In genomic region chr13:61477619-61478018, GRCh38 we compare ENCODE assay signal across 34 cellular contexts.
"Had no signal": no experiment of that assay in that cellular context is flagged by ENCODE, and none has a peak within 500 bp of the region (broad histone marks: within the 10 kb centered on the region; RNA-seq: fewer than 3 reads in every experiment).

No MANE protein-coding gene starts in this region.

- H3K4me3 ChIP-seq: adrenal gland, body of pancreas, breast epithelium had no signal

- H3K27ac ChIP-seq: adrenal gland, body of pancreas, brain microvascular endothelial cell, breast epithelium, VCaP had no signal

- H3K36me3 ChIP-seq: adrenal gland, brain microvascular endothelial cell, breast epithelium had no signal

- H3K27me3 ChIP-seq: adrenal gland, body of pancreas, brain microvascular endothelial cell, breast epithelium had no signal

- FAIRE-seq: astrocyte, TTC549 had no signal

- DNase-seq: activated B cell treated with CpG ODN at 0.5 μM for 24 hours; activated CD4-positive, alpha-beta memory T cell treated with anti-CD3 and anti-CD28 coated beads for 36 hours; activated CD4-positive, alpha-beta T cell treated with anti-CD3 and anti-CD28 coated beads for 4 hours; activated CD4-positive, alpha-beta T cell treated with anti-CD3 and anti-CD28 coated beads, Interleukin-2, amount 10 ng/mL, durations not matched to agents 24 days and 14 days; activated CD4-positive, alpha-beta T cell treated with anti-CD3 and anti-CD28 coated beads, Interleukin-2, amount 50 U/mL, for 1 hour; activated CD4-positive, alpha-beta T cell treated with anti-CD3 and anti-CD28 coated beads, Interleukin-2, amount 50 U/mL, for 4 hours; activated CD4-positive, CD25-positive, alpha-beta regulatory T cell treated with anti-CD3 and anti-CD28 coated beads, Interleukin-2, amount 50 U/mL, for 72 hours; activated CD8-positive, alpha-beta memory T cell treated with anti-CD3 and anti-CD28 coated beads, Interleukin-2, amount 50 U/mL, for 4 hours; activated CD8-positive, alpha-beta T cell treated with anti-CD3 and anti-CD28 coated beads for 36 hours; activated effector memory CD4-positive, alpha-beta T cell treated with anti-CD3 and anti-CD28 coated beads, Interleukin-2, amount 50 U/mL, for 16 hours; activated gamma-delta T cell treated with Interleukin-2 at 50 U/mL for 16 hours; activated naive CD4-positive, alpha-beta T cell; activated naive CD4-positive, alpha-beta T cell treated with anti-CD3 and anti-CD28 coated beads for 36 hours; activated naive CD4-positive, alpha-beta T cell treated with anti-CD3 and anti-CD28 coated beads, Interleukin-2, amount 50 U/mL, for 16 hours; activated naive CD8-positive, alpha-beta T cell treated with anti-CD3 and anti-CD28 coated beads for 36 hours; activated T-cell treated with anti-CD3 and anti-CD28 coated beads for 4 hours; activated T-cell treated with anti-CD3 and anti-CD28 coated beads, Interleukin-2, amount 50 U/mL, for 1 hour; activated T-cell treated with anti-CD3 and anti-CD28 coated beads, Interleukin-2, amount 50 U/mL, for 4 hours; activated T-cell treated with anti-CD3 and anti-CD28 coated beads, Interleukin-2, amount 50 U/mL, for 72 hours; adrenal gland; amniotic stem cell; aorta; body of pancreas; brain microvascular endothelial cell; central memory CD4-positive, alpha-beta T cell; T-helper 1 cell; T-helper 2 cell; T-helper 9 cell had no signal

- ATAC-seq: activated CD8-positive, alpha-beta T cell treated with anti-CD3 and anti-CD28 coated beads for 36 hours; activated naive CD4-positive, alpha-beta T cell treated with anti-CD3 and anti-CD28 coated beads, Interleukin-2, amount 50 U/mL, for 72 hours; activated T-cell treated with anti-CD3 and anti-CD28 coated beads, Interleukin-2, amount 50 U/mL, for 4 hours; activated T-cell treated with anti-CD3 and anti-CD28 coated beads, Interleukin-2, amount 50 U/mL, for 72 hours; activated T-helper 17 cell treated with anti-CD3 and anti-CD28 coated beads, Interleukin-2, amount 50 U/mL, for 72 hours; body of pancreas had no signal

- H3K9me3 ChIP-seq: adrenal gland, body of pancreas, breast epithelium had no signal

- H3K4me1 ChIP-seq: adrenal gland, body of pancreas, breast epithelium had no signal
